Comparison of ENCODE assay signal across 14 cellular contexts in genomic region chr4:55172694-55173287, GRCh38. TPM values are rescaled to one million over a fixed set of nuclear protein-coding genes. Genes with fewer than 3 reads are reported as not detected.
A peak's percentile ranks its signal among the peaks of the same experiment; 100 is the strongest.
DNase-seq lines count a peak whose midpoint lies in the region; ATAC-seq, FAIRE-seq and TF ChIP-seq lines count a peak whose summit lies in the region.
"Had no signal": no experiment of that assay in that cellular context is flagged by ENCODE, and none has a peak within 500 bp of the region (broad histone marks: within the 10 kb centered on the region; RNA-seq: fewer than 3 reads in every experiment).

No MANE protein-coding gene starts in this region.

- H3K27ac ChIP-seq in HUES64 (ENCODE audit: low read depth, low read length) (peak overlapping the region; percentile 2; the same call in 1 of the 2 replicates), suprapubic skin (peak overlapping the region; percentile 41), OCI-LY7 (ENCODE audit: low read depth, low read length, poor library complexity, severe bottlenecking) (no peak overlapping the region), transverse colon (no peak overlapping the region)

- 78% methylated on average over 4 of the region's 4 CpGs for whole genome bisulfite sequencing in HUES64
- WGBS in suprapubic skin, result 75% methylated on average over 4 of the region's 4 CpGs
- 72 to 100% methylated on average over 1 to 4 of the region's 4 CpGs for WGBS in transverse colon (ENCODE audit: low coverage in 1 of 2), 2 donors

- intact Hi-C loops in OCI-LY7 (cut with micrococcal nuclease; ENCODE audit: unreplicated experiment), result no loop called here
- intact Hi-C loops in transverse colon (cut with DNase I; ENCODE audit: low total_unique reads), result no loop called here
- intact Hi-C loops in natural killer cell (cut with micrococcal nuclease), result no loop called here

- TF ChIP-seq EP300 in suprapubic skin (IDR thresholded peaks at IDR 0.05) (no peak), transverse colon (IDR thresholded peaks at IDR 0.05; ENCODE audit: low read depth) (no peak)

- TF ChIP-seq POLR2A in suprapubic skin (IDR thresholded peaks at IDR 0.05) (no peak), transverse colon (IDR thresholded peaks at IDR 0.05) (no peak)

- peaks cover 31% of the 10 kb centered on the region for H3K4me1 ChIP-seq in HUES64 (ENCODE audit: insufficient read depth, low read length)
- no peaks in the 10 kb centered on the region for H3K4me1 ChIP-seq in suprapubic skin
- no peaks in the 10 kb centered on the region for H3K4me1 ChIP-seq in OCI-LY7 (ENCODE audit: insufficient read depth, low read length, poor library complexity, severe bottlenecking)
- no peaks in the 10 kb centered on the region for H3K4me1 ChIP-seq in transverse colon

- no peaks in the 10 kb centered on the region for H3K27me3 ChIP-seq in HUES64 (ENCODE audit: insufficient read depth, low read length)
- no peaks in the 10 kb centered on the region for H3K27me3 ChIP-seq in bronchial epithelial cell (ENCODE audit: control insufficient read depth, insufficient read depth, low read length)
- no peaks in the 10 kb centered on the region for H3K27me3 ChIP-seq in suprapubic skin
- H3K27me3 ChIP-seq in transverse colon, result no peaks in the 10 kb centered on the region

- no peaks in the 10 kb centered on the region for H3K36me3 Mint-ChIP-seq in natural killer cell
- H3K36me3 Mint-ChIP-seq: activated CD8-positive, alpha-beta memory T cell treated with anti-CD3 and anti-CD28 coated beads, Interleukin-2, amount 10 ng/mL, durations not matched to agents 7 days and 5 days; activated naive CD8-positive, alpha-beta T cell; naive thymus-derived CD4-positive, alpha-beta T cell had no signal

- no TSS peak for BruUV-seq in OCI-LY7 (replicated peaks; lab: Mats Ljungman, UMichigan)

- no peak overlapping the region for H3K4me3 Mint-ChIP-seq in natural killer cell
- H3K4me3 Mint-ChIP-seq: activated CD8-positive, alpha-beta memory T cell treated with anti-CD3 and anti-CD28 coated beads, Interleukin-2, amount 10 ng/mL, durations not matched to agents 7 days and 5 days; activated naive CD8-positive, alpha-beta T cell; effector memory CD8-positive, alpha-beta T cell; naive thymus-derived CD4-positive, alpha-beta T cell had no signal

- no peaks in the 10 kb centered on the region for H4K20me1 ChIP-seq in OCI-LY7 (ENCODE audit: insufficient read depth, low read length)

- H3K79me2 ChIP-seq in OCI-LY7 (ENCODE audit: insufficient read depth, low read depth, low read length), result no peaks in the 10 kb centered on the region

- peaks cover 0 to 9% of the 10 kb centered on the region in 2 donors for H3K27me3 Mint-ChIP-seq in natural killer cell (ENCODE audit: low read depth in 2 of 2)
- H3K27me3 Mint-ChIP-seq: activated CD8-positive, alpha-beta memory T cell treated with anti-CD3 and anti-CD28 coated beads, Interleukin-2, amount 10 ng/mL, durations not matched to agents 7 days and 5 days had no signal

- no peak overlapping the region; the same call in 1 of the 2 replicates for H3K9ac ChIP-seq in HUES64 (ENCODE audit: low read depth, low read length)

- TF ChIP-seq CTCF in bronchial epithelial cell (IDR thresholded peaks at IDR 0.05; ENCODE audit: insufficient read depth, low read length, severe bottlenecking), result no peak
- TF ChIP-seq CTCF in suprapubic skin (IDR thresholded peaks at IDR 0.05), result no peak
- no peak for TF ChIP-seq CTCF in OCI-LY7 (conservative IDR thresholded peaks at IDR 0.05; ENCODE audit: low read length)
- TF ChIP-seq CTCF in transverse colon (IDR thresholded peaks at IDR 0.05), result no peak
- no peak for TF ChIP-seq CTCF in natural killer cell (IDR thresholded peaks at IDR 0.05)

- POLR2A ChIA-PET in OCI-LY7 (lab: Charles Lee), result no interaction called here

- CTCF ChIA-PET in OCI-LY7 (lab: Charles Lee; ENCODE audit: unreplicated experiment), result interaction anchor here (0.5 kb wide), 1 partner anchor 694 kb away, joined by 3 read pairs; no protein-coding TSS in a partner anchor

- H3K36me3 ChIP-seq in HUES64 (ENCODE audit: insufficient read depth, low read length) (no peaks in the 10 kb centered on the region), bronchial epithelial cell (ENCODE audit: control insufficient read depth, insufficient read depth, low read length) (no peaks in the 10 kb centered on the region), suprapubic skin (no peaks in the 10 kb centered on the region), OCI-LY7 (ENCODE audit: insufficient read depth, low read length) (no peaks in the 10 kb centered on the region), transverse colon (no peaks in the 10 kb centered on the region)

- H3K4me3 ChIP-seq in HUES64 (ENCODE audit: low read length) (no peak overlapping the region), bronchial epithelial cell (ENCODE audit: low read depth, low read length) (no peak overlapping the region), suprapubic skin (no peak overlapping the region), OCI-LY7 (ENCODE audit: low read depth, low read length, poor library complexity, severe bottlenecking) (no peak overlapping the region), transverse colon (no peak overlapping the region)
- H3K4me3 ChIP-seq: K562 had no signal

- no peaks in the 10 kb centered on the region for H3K9me3 Mint-ChIP-seq in natural killer cell

- no peaks in the 10 kb centered on the region for H3K9me2 ChIP-seq in OCI-LY7 (ENCODE audit: insufficient read depth, low read length)

- FAIRE-seq in bronchial epithelial cell (lab: Jason Lieb, UNC), result no peak
- FAIRE-seq: H54, K562 had no signal

- in situ Hi-C loops in transverse colon (cut with MboI; ENCODE audit: low pct_ligation_motif_present in 1 of 4, low pct_unique_long_range_greater_than_20kb in 1 of 4, low sequenced_read_pairs in 3 of 4), result no loop called here

- no peak overlapping the region for H3K27ac Mint-ChIP-seq in natural killer cell
- H3K27ac Mint-ChIP-seq: activated CD8-positive, alpha-beta memory T cell treated with anti-CD3 and anti-CD28 coated beads, Interleukin-2, amount 10 ng/mL, durations not matched to agents 7 days and 5 days; activated naive CD8-positive, alpha-beta T cell; effector memory CD8-positive, alpha-beta T cell; naive thymus-derived CD4-positive, alpha-beta T cell had no signal

- H3K9me3 ChIP-seq in HUES64 (ENCODE audit: insufficient read depth, low read depth, low read length), result no peaks in the 10 kb centered on the region
- no peaks in the 10 kb centered on the region for H3K9me3 ChIP-seq in suprapubic skin
- H3K9me3 ChIP-seq in OCI-LY7 (ENCODE audit: low read length), result no peaks in the 10 kb centered on the region
- no peaks in the 10 kb centered on the region for H3K9me3 ChIP-seq in transverse colon

- no peak for ATAC-seq in natural killer cell
- ATAC-seq: activated CD8-positive, alpha-beta memory T cell treated with anti-CD3 and anti-CD28 coated beads, Interleukin-2, amount 10 ng/mL, durations not matched to agents 7 days and 5 days; effector memory CD8-positive, alpha-beta T cell; K562; naive thymus-derived CD4-positive, alpha-beta T cell had no signal

- H3K4me2 ChIP-seq in OCI-LY7 (ENCODE audit: low read length), result no peak overlapping the region

- DNase-seq in bronchial epithelial cell (ENCODE audit: low read depth) (peak; percentile 68), kidney tubule cell (ENCODE audit: low spot score) (peak; percentile 74), suprapubic skin (ENCODE audit: low spot score in 2 of 2) (no peak), OCI-LY7 (ENCODE audit: low spot score) (no peak), transverse colon (no peak), natural killer cell (no peak)
- DNase-seq: activated CD8-positive, alpha-beta memory T cell treated with anti-CD3 and anti-CD28 coated beads, Interleukin-2, amount 10 ng/mL, durations not matched to agents 7 days and 5 days; effector memory CD8-positive, alpha-beta T cell; naive thymus-derived CD4-positive, alpha-beta T cell; NCI-H2081 treated with DMSO at 0.1 percent for 48 hours had no signal

- no peaks in the 10 kb centered on the region for H3K4me1 Mint-ChIP-seq in natural killer cell
- H3K4me1 Mint-ChIP-seq: activated CD8-positive, alpha-beta memory T cell treated with anti-CD3 and anti-CD28 coated beads, Interleukin-2, amount 10 ng/mL, durations not matched to agents 7 days and 5 days had no signal

- no peak overlapping the region for H2AFZ ChIP-seq in OCI-LY7 (ENCODE audit: low read length)

RNA-seq across cellular contexts. Expression of gene KDR, which starts 47.4 kb away (rescaled TPM):
- 47.1 TPM for polyA plus RNA-seq in HUES64 (2013, experiment 1 of 2)
- polyA plus RNA-seq in HUES64 (2013, experiment 2 of 2), result 45.1 TPM
- total RNA-seq in bronchial epithelial cell (under 0.01 TPM in 1 of 2 replicates, not detected in the other), suprapubic skin (10 to 100 TPM in 1 of 4 donors, 1 to 10 TPM in 3; 5.4 to 12.4 (median 8.3) TPM), OCI-LY7 (2022) (not detected in 2 replicates), transverse colon (1 to 10 TPM; 1.9 to 7.5 (median 3.9) TPM), natural killer cell (under 1 TPM in 2 of 3 donors, not detected in 1; 0.07 to 0.08 TPM)
- not detected in 2 replicates for total RNA-seq in OCI-LY7 (2014; rRNA removed; shearing (Covaris generic))
- total RNA-seq: activated CD8-positive, alpha-beta memory T cell treated with anti-CD3 and anti-CD28 coated beads, Interleukin-2, amount 10 ng/mL, durations not matched to agents 7 days and 5 days; naive thymus-derived CD4-positive, alpha-beta T cell had no signal
- polyA plus RNA-seq: K562; naive thymus-derived CD4-positive, alpha-beta T cell had no signal

Comparison
In these comparisons a context has a peak if more than half of its experiments do, and no peak if none do; other contexts are left out.
1. H3K27ac ChIP-seq: peak in HUES64 (single experiment) and suprapubic skin (single experiment); none in OCI-LY7 (single experiment) and transverse colon (0 of 4).
2. DNase-seq: peak in bronchial epithelial cell (single experiment) and kidney tubule cell (single experiment); none in suprapubic skin (0 of 2), OCI-LY7 (single experiment), transverse colon (single experiment) and natural killer cell (single experiment).